In the genomic region with DNA sequence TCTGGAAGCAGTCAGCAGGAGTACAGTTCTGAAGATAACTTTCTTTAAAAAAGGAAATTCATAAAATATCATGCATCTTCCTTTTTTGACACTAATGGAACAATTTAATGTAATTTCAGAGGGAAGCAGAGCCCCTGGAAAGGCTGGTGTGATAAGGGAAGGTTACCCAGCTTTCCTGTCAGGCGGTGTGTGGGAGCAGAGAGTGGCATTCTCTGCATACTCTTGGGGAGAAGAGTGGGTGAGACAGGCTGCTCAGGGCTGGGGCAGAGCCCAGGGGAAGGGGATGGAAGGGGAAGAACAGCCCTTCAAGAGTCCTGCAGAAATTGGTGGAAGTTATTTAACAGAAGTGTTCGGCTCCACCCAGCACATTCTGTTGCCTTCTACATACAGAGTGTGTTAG, we compare ENCODE assay signal across 11 cellular contexts.
"Had no signal": no experiment of that assay in that cellular context is flagged by ENCODE, and none has a peak within 500 bp of the region (broad histone marks: within the 10 kb centered on the region; RNA-seq: fewer than 3 reads in every experiment).

No MANE protein-coding gene starts in this region.

- ATAC-seq: esophagus mucosa; natural killer cell treated with Interleukin-12 subunit alpha and Interleukin-12 subunit beta and Interleukin-15 and Interleukin-18, amount 100 ng/mL, for 72 hours; right cardiac atrium; upper lobe of right lung had no signal

- DNase-seq: activated CD4-positive, alpha-beta T cell treated with anti-CD3 and anti-CD28 coated beads, Interleukin-2, amount 50 U/mL, for 4 hours; adrenal gland; hypothalamus; mesendoderm; occipital lobe; right cardiac atrium; SJCRH30; upper lobe of right lung had no signal

- H3K27ac Mint-ChIP-seq: progenitor cell of endocrine pancreas had no signal

- H3K27me3 Mint-ChIP-seq: natural killer cell treated with Interleukin-12 subunit alpha and Interleukin-12 subunit beta and Interleukin-15 and Interleukin-18, amount 100 ng/mL, for 72 hours had no signal

- H3K4me3 Mint-ChIP-seq: natural killer cell treated with Interleukin-12 subunit alpha and Interleukin-12 subunit beta and Interleukin-15 and Interleukin-18, amount 100 ng/mL, for 72 hours had no signal

- H3K9me3 Mint-ChIP-seq: natural killer cell treated with Interleukin-12 subunit alpha and Interleukin-12 subunit beta and Interleukin-15 and Interleukin-18, amount 100 ng/mL, for 72 hours had no signal
